Comparison of ENCODE assay signal across 20 cellular contexts in genomic region chr7:86123476-86123875, GRCh38.
"Had no signal": no experiment of that assay in that cellular context is flagged by ENCODE, and none has a peak within 500 bp of the region (broad histone marks: within the 10 kb centered on the region; RNA-seq: fewer than 3 reads in every experiment).

No MANE protein-coding gene starts in this region.

- H3K4me2 ChIP-seq: KMS-11 had no signal

- H3K36me3 ChIP-seq: SJCRH30 had no signal

- H3K9ac ChIP-seq: KMS-11 had no signal

- H3K4me1 ChIP-seq: SJCRH30 had no signal

- DNase-seq: Kasumi-1; NCI-H1092; NCI-H1105 treated with DMSO at 0.1 percent for 48 hours; NCI-H1436; NCI-H1694; NCI-H187 treated with DMSO at 0.1 percent for 48 hours; NCI-H2029 treated with DMSO at 0.1 percent for 48 hours; NCI-H2171 treated with DMSO at 0.1 percent for 48 hours; NCI-H2227 treated with DMSO at 0.1 percent for 48 hours; NCI-H524; NCI-H526 treated with DMSO at 0.1 percent for 48 hours; NCI-H774; NK-92 treated with Interleukin-12 subunit alpha and Interleukin-12 subunit beta, amount 100 ng/mL, for 24 hours; SHP77 treated with DMSO at 0.1 percent for 48 hours; SJCRH30; T-helper 1 cell; T-helper 17 cell had no signal

- H3K4me3 ChIP-seq: K562, SJCRH30 had no signal

- H3K9me3 ChIP-seq: SJCRH30 had no signal

- H3K27me3 ChIP-seq: SJCRH30 had no signal

- H3K27ac ChIP-seq: HL-60, KMS-11, SJCRH30 had no signal
